1 cellular context compared by ENCODE assay signal in the genomic region with DNA sequence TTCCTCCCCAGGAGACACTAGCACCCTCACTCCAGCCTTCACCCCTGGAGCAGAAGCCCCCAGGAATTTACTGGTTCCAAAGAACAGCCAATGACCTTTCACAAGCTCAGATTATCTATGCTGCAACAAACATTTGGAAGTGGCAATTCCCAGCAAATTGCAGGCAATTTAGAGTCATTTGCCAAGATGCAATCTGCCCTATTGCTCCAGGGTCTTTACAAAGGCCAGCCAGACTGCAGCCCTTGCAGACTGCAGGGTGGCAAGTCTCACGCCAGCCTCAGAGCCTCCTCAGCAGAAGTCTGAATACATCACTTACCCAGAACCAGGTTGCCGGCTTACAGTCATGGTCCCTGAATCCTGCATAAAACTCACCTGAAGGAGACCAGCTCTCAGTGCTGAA.
TF ChIP-seq lines count a peak whose summit lies in the region.

No MANE protein-coding gene starts in this region.

TF ChIP-seq in HepG2, 621 proteins besides CTCF, POLR2A, EP300 and RAD21:
- TF ChIP-seq POGZ (CRISPR knock-in tag; IDR thresholded peaks at IDR 0.05) (no peak), NR1H2 (CRISPR knock-in tag; IDR thresholded peaks at IDR 0.05; ENCODE audit: borderline replicate concordance, low read depth) (no peak), POLR2G (IDR thresholded peaks at IDR 0.05; ENCODE audit: low read depth, low read length) (no peak), SMC3 (IDR thresholded peaks at IDR 0.05; ENCODE audit: low read length) (no peak), MYNN (CRISPR knock-in tag; IDR thresholded peaks at IDR 0.05; ENCODE audit: low read depth) (no peak), ZNF644 (CRISPR knock-in tag; IDR thresholded peaks at IDR 0.05; ENCODE audit: low read depth) (no peak), ZNF775 (CRISPR knock-in tag; IDR thresholded peaks at IDR 0.05; ENCODE audit: borderline replicate concordance) (no peak), ZBTB8A (CRISPR knock-in tag; IDR thresholded peaks at IDR 0.05; ENCODE audit: borderline replicate concordance, low read depth) (no peak), ZNF44 (CRISPR knock-in tag; IDR thresholded peaks at IDR 0.05) (no peak), PAF1 (CRISPR knock-in tag; IDR thresholded peaks at IDR 0.05) (no peak), SP4 (CRISPR knock-in tag; IDR thresholded peaks at IDR 0.05) (no peak), ZSCAN20 (CRISPR knock-in tag; IDR thresholded peaks at IDR 0.05; ENCODE audit: borderline replicate concordance) (no peak), NFE2 (CRISPR knock-in tag; IDR thresholded peaks at IDR 0.05) (no peak), ZNF343 (CRISPR knock-in tag; IDR thresholded peaks at IDR 0.05) (no peak), NBN (conservative IDR thresholded peaks at IDR 0.05) (no peak), USF2 (IDR thresholded peaks at IDR 0.05; ENCODE audit: low read depth, low read length) (no peak), USF2 (CRISPR knock-in tag; IDR thresholded peaks at IDR 0.05; ENCODE audit: borderline replicate concordance) (no peak), ZNF883 (CRISPR knock-in tag; IDR thresholded peaks at IDR 0.05; ENCODE audit: not compliant biosample characterization) (no peak)
- TF ChIP-seq, protein P1, sequence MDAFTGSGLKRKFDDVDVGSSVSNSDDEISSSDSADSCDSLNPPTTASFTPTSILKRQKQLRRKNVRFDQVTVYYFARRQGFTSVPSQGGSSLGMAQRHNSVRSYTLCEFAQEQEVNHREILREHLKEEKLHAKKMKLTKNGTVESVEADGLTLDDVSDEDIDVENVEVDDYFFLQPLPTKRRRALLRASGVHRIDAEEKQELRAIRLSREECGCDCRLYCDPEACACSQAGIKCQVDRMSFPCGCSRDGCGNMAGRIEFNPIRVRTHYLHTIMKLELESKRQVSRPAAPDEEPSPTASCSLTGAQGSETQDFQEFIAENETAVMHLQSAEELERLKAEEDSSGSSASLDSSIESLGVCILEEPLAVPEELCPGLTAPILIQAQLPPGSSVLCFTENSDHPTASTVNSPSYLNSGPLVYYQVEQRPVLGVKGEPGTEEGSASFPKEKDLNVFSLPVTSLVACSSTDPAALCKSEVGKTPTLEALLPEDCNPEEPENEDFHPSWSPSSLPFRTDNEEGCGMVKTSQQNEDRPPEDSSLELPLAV (CRISPR knock-in tag; conservative IDR thresholded peaks at IDR 0.05; ENCODE audit: low read depth): no peak
- TF ChIP-seq, protein P2, sequence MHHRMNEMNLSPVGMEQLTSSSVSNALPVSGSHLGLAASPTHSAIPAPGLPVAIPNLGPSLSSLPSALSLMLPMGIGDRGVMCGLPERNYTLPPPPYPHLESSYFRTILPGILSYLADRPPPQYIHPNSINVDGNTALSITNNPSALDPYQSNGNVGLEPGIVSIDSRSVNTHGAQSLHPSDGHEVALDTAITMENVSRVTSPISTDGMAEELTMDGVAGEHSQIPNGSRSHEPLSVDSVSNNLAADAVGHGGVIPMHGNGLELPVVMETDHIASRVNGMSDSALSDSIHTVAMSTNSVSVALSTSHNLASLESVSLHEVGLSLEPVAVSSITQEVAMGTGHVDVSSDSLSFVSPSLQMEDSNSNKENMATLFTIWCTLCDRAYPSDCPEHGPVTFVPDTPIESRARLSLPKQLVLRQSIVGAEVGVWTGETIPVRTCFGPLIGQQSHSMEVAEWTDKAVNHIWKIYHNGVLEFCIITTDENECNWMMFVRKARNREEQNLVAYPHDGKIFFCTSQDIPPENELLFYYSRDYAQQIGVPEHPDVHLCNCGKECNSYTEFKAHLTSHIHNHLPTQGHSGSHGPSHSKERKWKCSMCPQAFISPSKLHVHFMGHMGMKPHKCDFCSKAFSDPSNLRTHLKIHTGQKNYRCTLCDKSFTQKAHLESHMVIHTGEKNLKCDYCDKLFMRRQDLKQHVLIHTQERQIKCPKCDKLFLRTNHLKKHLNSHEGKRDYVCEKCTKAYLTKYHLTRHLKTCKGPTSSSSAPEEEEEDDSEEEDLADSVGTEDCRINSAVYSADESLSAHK (CRISPR knock-in tag; IDR thresholded peaks at IDR 0.05; ENCODE audit: borderline replicate concordance): no peak
- TF ChIP-seq, protein P3, sequence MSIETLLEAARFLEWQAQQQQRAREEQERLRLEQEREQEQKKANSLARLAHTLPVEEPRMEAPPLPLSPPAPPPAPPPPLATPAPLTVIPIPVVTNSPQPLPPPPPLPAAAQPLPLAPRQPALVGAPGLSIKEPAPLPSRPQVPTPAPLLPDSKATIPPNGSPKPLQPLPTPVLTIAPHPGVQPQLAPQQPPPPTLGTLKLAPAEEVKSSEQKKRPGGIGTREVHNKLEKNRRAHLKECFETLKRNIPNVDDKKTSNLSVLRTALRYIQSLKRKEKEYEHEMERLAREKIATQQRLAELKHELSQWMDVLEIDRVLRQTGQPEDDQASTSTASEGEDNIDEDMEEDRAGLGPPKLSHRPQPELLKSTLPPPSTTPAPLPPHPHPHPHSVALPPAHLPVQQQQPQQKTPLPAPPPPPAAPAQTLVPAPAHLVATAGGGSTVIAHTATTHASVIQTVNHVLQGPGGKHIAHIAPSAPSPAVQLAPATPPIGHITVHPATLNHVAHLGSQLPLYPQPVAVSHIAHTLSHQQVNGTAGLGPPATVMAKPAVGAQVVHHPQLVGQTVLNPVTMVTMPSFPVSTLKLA (IDR thresholded peaks at IDR 0.05): no peak
